1 cellular context compared by ENCODE assay signal in genomic region chr1:192872010-192872409, GRCh38.
TF ChIP-seq lines count a peak whose summit lies in the region.

No MANE protein-coding gene starts in this region.

TF ChIP-seq in endothelial cell of umbilical vein, 7 proteins besides CTCF, POLR2A, EP300 and RAD21 (continued from another document):
- TF ChIP-seq MYC (IDR thresholded peaks at IDR 0.05; ENCODE audit: low read depth, low read length) = no peak
- no peak for TF ChIP-seq FOS (IDR thresholded peaks at IDR 0.05; ENCODE audit: borderline replicate concordance, insufficient read depth, low read length)
- no peak for TF ChIP-seq JUN (IDR thresholded peaks at IDR 0.05; ENCODE audit: borderline replicate concordance, insufficient read depth, insufficient read length, low read depth)
- TF ChIP-seq EZH2 (IDR thresholded peaks at IDR 0.05; ENCODE audit: borderline replicate concordance, low read depth, low read length, severe bottlenecking) = no peak
- TF ChIP-seq, protein P1, sequence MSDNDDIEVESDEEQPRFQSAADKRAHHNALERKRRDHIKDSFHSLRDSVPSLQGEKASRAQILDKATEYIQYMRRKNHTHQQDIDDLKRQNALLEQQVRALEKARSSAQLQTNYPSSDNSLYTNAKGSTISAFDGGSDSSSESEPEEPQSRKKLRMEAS (IDR thresholded peaks at IDR 0.05; ENCODE audit: insufficient read depth, insufficient read length) = no peak
